Comparison of ENCODE assay signal across 14 cellular contexts in the genomic region with DNA sequence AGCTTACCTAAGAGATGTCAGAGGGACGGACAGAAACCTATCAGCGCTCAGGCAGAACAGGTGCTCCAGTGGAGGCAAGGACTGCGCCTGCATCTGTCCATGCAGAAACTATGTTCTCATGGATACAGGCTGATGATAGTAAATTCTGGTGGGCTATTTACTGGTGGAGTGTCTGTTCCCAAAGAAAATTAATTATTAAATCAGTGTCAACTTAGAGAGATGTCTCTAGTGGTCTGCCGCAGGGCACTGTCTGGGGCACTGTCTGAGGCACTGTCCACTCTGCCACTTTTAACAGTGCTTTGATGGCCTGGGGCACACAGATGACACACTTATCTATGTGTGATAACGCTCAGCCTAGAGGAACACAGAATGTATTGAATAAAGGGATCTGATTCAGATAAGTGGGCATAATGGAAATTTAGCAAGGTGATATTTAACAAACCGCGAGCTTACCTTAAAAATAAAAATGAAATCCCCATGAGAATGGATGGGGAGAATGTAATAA.
"Had no signal": no experiment of that assay in that cellular context is flagged by ENCODE, and none has a peak within 500 bp of the region (broad histone marks: within the 10 kb centered on the region; RNA-seq: fewer than 3 reads in every experiment).

No MANE protein-coding gene starts in this region.

- H3K9me3 Mint-ChIP-seq: activated T-helper 1 cell treated with anti-CD3 and anti-CD28 coated beads, Interleukin-12 subunit alpha, Interleukin-12 subunit beta, Interleukin-2, Interleukin-4 antibody, amounts not matched to agents 30 ng/mL and 10 ng/mL and 1 ng/mL, durations not matched to agents 14 hours and 24 hours and 36 hours; neural crest cell had no signal

- DNase-seq: activated CD4-positive, CD25-positive, alpha-beta regulatory T cell treated with anti-CD3 and anti-CD28 coated beads, Interleukin-2, amount 50 U/mL, for 72 hours; activated naive CD4-positive, alpha-beta T cell treated with Interleukin-2 at 50 U/mL for 16 hours; cerebellar nuclear complex; effector memory CD8-positive, alpha-beta T cell; gastrocnemius medialis; left colon; midbrain; sigmoid colon; stimulated activated CD4-positive, alpha-beta T cell treated with anti-CD3 and anti-CD28 coated beads, Interleukin-1b, Interleukin-23, amount 100 ng/mL, for 48 hours; stomach; testis had no signal

- H3K27me3 Mint-ChIP-seq: dendritic cell treated with granulocyte-macrophage colony-stimulating factor and Interleukin-4, amounts not matched to agents 40 ng/mL and 50 ng/mL, for 4 days; effector memory CD8-positive, alpha-beta T cell had no signal

- H3K4me3 Mint-ChIP-seq: activated T-helper 1 cell treated with anti-CD3 and anti-CD28 coated beads, Interleukin-12 subunit alpha, Interleukin-12 subunit beta, Interleukin-2, Interleukin-4 antibody, amounts not matched to agents 30 ng/mL and 10 ng/mL and 1 ng/mL, durations not matched to agents 14 hours and 24 hours and 36 hours; dendritic cell treated with granulocyte-macrophage colony-stimulating factor and Interleukin-4, amounts not matched to agents 40 ng/mL and 50 ng/mL, for 4 days; effector memory CD8-positive, alpha-beta T cell; neural crest cell had no signal

- ATAC-seq: effector memory CD8-positive, alpha-beta T cell; gastrocnemius medialis; left colon had no signal

- H3K27ac Mint-ChIP-seq: activated T-helper 1 cell treated with anti-CD3 and anti-CD28 coated beads, Interleukin-12 subunit alpha, Interleukin-12 subunit beta, Interleukin-2, Interleukin-4 antibody, amounts not matched to agents 30 ng/mL and 10 ng/mL and 1 ng/mL, durations not matched to agents 14 hours and 24 hours and 36 hours; dendritic cell treated with granulocyte-macrophage colony-stimulating factor and Interleukin-4, amounts not matched to agents 40 ng/mL and 50 ng/mL, for 4 days; effector memory CD8-positive, alpha-beta T cell had no signal

- H3K4me1 Mint-ChIP-seq: neural crest cell had no signal
